Comparison of ENCODE assay signal across 8 cellular contexts in the genomic region with DNA sequence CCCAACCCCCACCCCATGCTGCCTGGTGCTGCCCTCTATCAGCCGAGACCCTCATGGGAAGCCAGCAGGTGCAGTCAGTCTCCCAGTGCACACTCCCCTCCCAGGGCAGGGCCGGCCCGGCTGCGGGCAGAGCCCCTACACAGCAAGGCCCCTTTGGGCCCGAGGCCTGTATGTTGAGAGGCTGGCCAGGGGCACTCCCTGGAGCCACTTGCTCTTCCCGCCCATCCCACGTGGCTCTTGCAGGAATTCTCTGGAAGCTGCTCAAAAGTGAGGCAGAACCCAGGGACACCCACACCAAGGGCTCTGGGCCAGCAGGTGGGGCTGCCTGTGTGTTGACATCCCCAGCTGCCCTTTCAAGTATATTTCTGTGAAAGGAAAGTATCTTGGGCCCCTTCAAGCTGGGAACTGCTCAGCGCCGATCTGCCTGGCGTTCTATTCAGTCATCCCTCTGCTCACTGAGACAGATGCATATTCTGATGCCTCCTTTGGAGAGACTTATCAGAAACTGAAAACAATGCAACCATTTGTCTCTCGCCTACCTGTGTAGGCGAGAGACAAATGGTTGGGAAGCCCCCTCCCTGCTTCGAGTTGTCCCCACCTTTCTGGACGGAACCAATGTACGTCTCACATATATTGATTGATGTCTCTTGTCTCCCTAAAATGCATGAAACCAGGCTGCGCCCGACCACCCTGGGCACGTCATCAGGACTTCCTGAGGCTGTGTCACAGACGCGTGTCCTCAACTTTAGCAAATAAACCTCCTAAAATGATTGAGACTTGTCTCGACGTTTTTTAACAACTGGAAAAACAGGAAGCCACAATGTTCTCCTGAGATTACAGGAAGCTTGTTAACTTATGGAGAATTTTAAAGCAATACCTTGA. TPM values are rescaled to one million over a fixed set of nuclear protein-coding genes. Genes with fewer than 3 reads are reported as not detected.
A peak's percentile ranks its signal among the peaks of the same experiment; 100 is the strongest.
DNase-seq lines count a peak whose midpoint lies in the region; ATAC-seq, FAIRE-seq and TF ChIP-seq lines count a peak whose summit lies in the region.

No MANE protein-coding gene starts in this region.

- peaks cover 44% of the 10 kb centered on the region for H3K36me3 Mint-ChIP-seq in CD8-positive, alpha-beta T cell
- H3K36me3 Mint-ChIP-seq in neural progenitor cell = no peaks in the 10 kb centered on the region

- H4K20me1 ChIP-seq in neural progenitor cell (ENCODE audit: low read depth) = no peaks in the 10 kb centered on the region

- in situ Hi-C loops in brain microvascular endothelial cell (cut with HindIII; ENCODE audit: low pct_ligation_motif_present, low sequenced_read_pairs) = no loop called here

- POLR2A ChIA-PET in CD8-positive, alpha-beta T cell (lab: Charles Lee) = interaction anchor here (0.7 to 6.3 kb wide), 7 partner anchors 13 to 272 kb away, joined by 3 to 43 read pairs (median 3); a partner anchor contains a TSS

- H3K4me3 ChIP-seq in CD8-positive, alpha-beta T cell (ENCODE audit: low read depth, low read length) = peak overlapping the region; percentile 13
- H3K4me3 ChIP-seq in bronchial epithelial cell (ENCODE audit: low read depth, low read length) (no peak overlapping the region), neural progenitor cell (no peak overlapping the region), brain microvascular endothelial cell (ENCODE audit: low read depth, low read length) (no peak overlapping the region)

- peak in 4 of 7 experiments; percentile 48 to 93 (median 70) for DNase-seq in CD8-positive, alpha-beta T cell
- DNase-seq in T follicular helper cell (ENCODE audit: low read depth) = peak; percentile 66
- peak; percentile 19 for DNase-seq in bronchial epithelial cell (ENCODE audit: low read depth)
- DNase-seq in neural progenitor cell (ENCODE audit: low spot score) = peak; percentile 38
- no peak for DNase-seq in NCI-H748 (lab: John Stamatoyannopoulos, UW; ENCODE audit: unreplicated experiment)
- no peak for DNase-seq in brain microvascular endothelial cell

- no peaks in the 10 kb centered on the region for H3K27me3 Mint-ChIP-seq in CD8-positive, alpha-beta T cell (ENCODE audit: low read depth)
- H3K27me3 Mint-ChIP-seq in neural progenitor cell (ENCODE audit: insufficient read depth, low read depth) = peaks cover 8% of the 10 kb centered on the region

- intact Hi-C loops in CD8-positive, alpha-beta T cell (cut with DNase I, micrococcal nuclease) = loop anchor here (1.0 kb wide), 1 partner anchor 27 kb away; no protein-coding TSS in a partner anchor

- H3K4me3 Mint-ChIP-seq in CD8-positive, alpha-beta T cell = peak overlapping the region; percentile 70
- peak overlapping the region; percentile 31 for H3K4me3 Mint-ChIP-seq in neural progenitor cell

- H3K9me3 Mint-ChIP-seq in CD8-positive, alpha-beta T cell = no peaks in the 10 kb centered on the region
- H3K9me3 Mint-ChIP-seq in neural progenitor cell = no peaks in the 10 kb centered on the region

- peaks cover 56% of the 10 kb centered on the region for H3K4me1 Mint-ChIP-seq in CD8-positive, alpha-beta T cell (ENCODE audit: low read depth)
- H3K4me1 Mint-ChIP-seq in neural progenitor cell = peaks cover 21% of the 10 kb centered on the region

- peak overlapping the region; percentile 92 for H3K27ac Mint-ChIP-seq in CD8-positive, alpha-beta T cell
- peak overlapping the region; percentile 84 for H3K27ac Mint-ChIP-seq in neural progenitor cell

- H3K36me3 ChIP-seq in CD8-positive, alpha-beta T cell (ENCODE audit: insufficient read depth, low read length) = peaks cover 20% of the 10 kb centered on the region
- H3K36me3 ChIP-seq in bronchial epithelial cell (ENCODE audit: control insufficient read depth, insufficient read depth, low read length) (no peaks in the 10 kb centered on the region), neural progenitor cell (no peaks in the 10 kb centered on the region), brain microvascular endothelial cell (replicated peaks) (no peaks in the 10 kb centered on the region)

- peak; percentile 11 for TF ChIP-seq CTCF in CD8-positive, alpha-beta T cell (IDR thresholded peaks at IDR 0.05)
- TF ChIP-seq CTCF in bronchial epithelial cell (IDR thresholded peaks at IDR 0.05; ENCODE audit: insufficient read depth, low read length, severe bottlenecking) (peak; percentile 0), neural progenitor cell (IDR thresholded peaks at IDR 0.05) (peak; percentile 17), brain microvascular endothelial cell (IDR thresholded peaks at IDR 0.05; ENCODE audit: low read depth, low read length, missing control alignments) (no peak)

- no peak overlapping the region for H3K4me2 ChIP-seq in neural progenitor cell

- peaks cover 60% of the 10 kb centered on the region for H3K4me1 ChIP-seq in CD8-positive, alpha-beta T cell (ENCODE audit: insufficient read depth, low read length)
- H3K4me1 ChIP-seq in neural progenitor cell = peaks cover 18% of the 10 kb centered on the region

- no peaks in the 10 kb centered on the region for H3K79me2 ChIP-seq in neural progenitor cell (ENCODE audit: low read depth)

- H3K9ac ChIP-seq in neural progenitor cell = no peak overlapping the region

- FAIRE-seq in bronchial epithelial cell (lab: Jason Lieb, UNC) = no peak

- peak overlapping the region; percentile 97 for H3K27ac ChIP-seq in CD8-positive, alpha-beta T cell (ENCODE audit: low read depth, low read length)
- H3K27ac ChIP-seq in neural progenitor cell (no peak overlapping the region), brain microvascular endothelial cell (no peak overlapping the region)

- peak overlapping the region; percentile 26 for H2AFZ ChIP-seq in neural progenitor cell (replicated peaks)

- H3K27me3 ChIP-seq in CD8-positive, alpha-beta T cell (ENCODE audit: insufficient read depth, low read length) = no peaks in the 10 kb centered on the region
- peaks cover 1% of the 10 kb centered on the region for H3K27me3 ChIP-seq in bronchial epithelial cell (ENCODE audit: control insufficient read depth, insufficient read depth, low read length)
- peaks cover 19% of the 10 kb centered on the region for H3K27me3 ChIP-seq in neural progenitor cell
- H3K27me3 ChIP-seq in brain microvascular endothelial cell (replicated peaks) = peaks cover 5% of the 10 kb centered on the region

- no peaks in the 10 kb centered on the region for H3K9me3 ChIP-seq in CD8-positive, alpha-beta T cell (ENCODE audit: low read length)
- H3K9me3 ChIP-seq in neural progenitor cell (ENCODE audit: low read depth) = no peaks in the 10 kb centered on the region

- peak; percentile 77 for ATAC-seq in CD8-positive, alpha-beta T cell
- ATAC-seq in GM19328 (IDR thresholded peaks at IDR 0.05; ENCODE audit: unreplicated experiment) = no peak
- ATAC-seq in HG02678 (IDR thresholded peaks at IDR 0.05; ENCODE audit: unreplicated experiment) = no peak

- H3F3A ChIP-seq in neural progenitor cell (ENCODE audit: low read depth) = peaks cover 6% of the 10 kb centered on the region

- CTCF ChIA-PET in CD8-positive, alpha-beta T cell (lab: Charles Lee) = interaction anchor here (0.8 to 13.0 kb wide), 10 partner anchors 8 to 289 kb away, joined by 3 to 213 read pairs (median 4); no protein-coding TSS in a partner anchor

RNA-seq across cellular contexts. Expression of a gene that starts 6.0 kb away (rescaled TPM):
- total RNA-seq in CD8-positive, alpha-beta T cell = 100 to 1,000 TPM in 1 of 2 experiments, 10 to 100 TPM in 1; 91.8 to 101 TPM
- total RNA-seq in bronchial epithelial cell = 0.13 TPM in 1 of 2 replicates, not detected in the other
- 0.22 and 0.51 TPM in 2 replicates for total RNA-seq in neural progenitor cell (ENCODE audit: low replicate concordance)

RNA-seq across cellular contexts. Expression of a gene that starts 38.4 kb away (rescaled TPM):
- 10 to 100 TPM; 20.2 to 22.9 TPM for total RNA-seq in CD8-positive, alpha-beta T cell
- 35.5 and 50.8 TPM in 2 replicates for total RNA-seq in bronchial epithelial cell
- total RNA-seq in neural progenitor cell (ENCODE audit: low replicate concordance) = 56.6 and 102 TPM in 2 replicates

Comparison
In these comparisons a context has a peak if more than half of its experiments do, and no peak if none do; other contexts are left out.
1. DNase-seq: peak in CD8-positive, alpha-beta T cell (4 of 7), T follicular helper cell (single experiment), bronchial epithelial cell (single experiment) and neural progenitor cell (single experiment); none in NCI-H748 (single experiment) and brain microvascular endothelial cell (single experiment).
2. RNA of a gene that starts 6.0 kb away (total RNA-seq): 91.8 to 101 TPM in CD8-positive, alpha-beta T cell; 0.22 to 0.51 TPM in neural progenitor cell and 0.13 TPM in bronchial epithelial cell; every median in the first group is over 10 times any median in the second.